1 cellular context compared by ENCODE assay signal in the genomic region with DNA sequence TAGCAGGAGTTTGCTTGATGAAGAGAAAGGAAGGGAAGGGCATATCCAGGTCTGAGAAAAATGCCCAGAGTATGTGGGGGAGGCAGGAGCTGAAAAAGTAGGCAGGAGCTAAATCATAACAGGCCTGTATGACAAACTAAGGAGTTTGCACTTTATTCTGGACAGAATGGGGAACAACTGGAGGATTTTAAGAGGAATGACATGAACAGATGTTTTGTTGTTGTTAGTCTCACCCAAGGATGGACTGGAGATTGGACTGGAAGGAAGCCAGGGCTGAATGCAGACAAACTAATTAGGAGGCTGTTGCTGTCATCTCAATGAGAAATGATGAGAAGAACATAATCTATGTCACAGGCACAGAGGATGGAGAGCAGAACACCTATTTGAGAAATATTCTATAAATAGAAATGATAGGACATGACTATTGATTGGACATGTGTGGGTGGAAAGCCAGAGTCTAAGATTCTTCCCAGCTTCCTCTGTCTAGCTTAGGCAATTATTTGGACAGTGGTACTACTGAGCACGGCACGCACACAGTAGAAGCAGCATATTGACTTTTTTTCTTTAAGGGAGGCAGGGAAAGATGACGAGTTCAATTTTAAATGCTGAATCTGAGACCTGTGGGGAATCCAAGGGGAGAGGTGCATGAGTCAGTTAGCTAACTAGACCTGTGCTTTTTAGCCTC.
TF ChIP-seq lines count a peak whose summit lies in the region.

No MANE protein-coding gene starts in this region.

TF ChIP-seq in GM23338, 12 proteins besides CTCF, POLR2A, EP300 and RAD21 (continued from another document):
- TF ChIP-seq, protein P1, sequence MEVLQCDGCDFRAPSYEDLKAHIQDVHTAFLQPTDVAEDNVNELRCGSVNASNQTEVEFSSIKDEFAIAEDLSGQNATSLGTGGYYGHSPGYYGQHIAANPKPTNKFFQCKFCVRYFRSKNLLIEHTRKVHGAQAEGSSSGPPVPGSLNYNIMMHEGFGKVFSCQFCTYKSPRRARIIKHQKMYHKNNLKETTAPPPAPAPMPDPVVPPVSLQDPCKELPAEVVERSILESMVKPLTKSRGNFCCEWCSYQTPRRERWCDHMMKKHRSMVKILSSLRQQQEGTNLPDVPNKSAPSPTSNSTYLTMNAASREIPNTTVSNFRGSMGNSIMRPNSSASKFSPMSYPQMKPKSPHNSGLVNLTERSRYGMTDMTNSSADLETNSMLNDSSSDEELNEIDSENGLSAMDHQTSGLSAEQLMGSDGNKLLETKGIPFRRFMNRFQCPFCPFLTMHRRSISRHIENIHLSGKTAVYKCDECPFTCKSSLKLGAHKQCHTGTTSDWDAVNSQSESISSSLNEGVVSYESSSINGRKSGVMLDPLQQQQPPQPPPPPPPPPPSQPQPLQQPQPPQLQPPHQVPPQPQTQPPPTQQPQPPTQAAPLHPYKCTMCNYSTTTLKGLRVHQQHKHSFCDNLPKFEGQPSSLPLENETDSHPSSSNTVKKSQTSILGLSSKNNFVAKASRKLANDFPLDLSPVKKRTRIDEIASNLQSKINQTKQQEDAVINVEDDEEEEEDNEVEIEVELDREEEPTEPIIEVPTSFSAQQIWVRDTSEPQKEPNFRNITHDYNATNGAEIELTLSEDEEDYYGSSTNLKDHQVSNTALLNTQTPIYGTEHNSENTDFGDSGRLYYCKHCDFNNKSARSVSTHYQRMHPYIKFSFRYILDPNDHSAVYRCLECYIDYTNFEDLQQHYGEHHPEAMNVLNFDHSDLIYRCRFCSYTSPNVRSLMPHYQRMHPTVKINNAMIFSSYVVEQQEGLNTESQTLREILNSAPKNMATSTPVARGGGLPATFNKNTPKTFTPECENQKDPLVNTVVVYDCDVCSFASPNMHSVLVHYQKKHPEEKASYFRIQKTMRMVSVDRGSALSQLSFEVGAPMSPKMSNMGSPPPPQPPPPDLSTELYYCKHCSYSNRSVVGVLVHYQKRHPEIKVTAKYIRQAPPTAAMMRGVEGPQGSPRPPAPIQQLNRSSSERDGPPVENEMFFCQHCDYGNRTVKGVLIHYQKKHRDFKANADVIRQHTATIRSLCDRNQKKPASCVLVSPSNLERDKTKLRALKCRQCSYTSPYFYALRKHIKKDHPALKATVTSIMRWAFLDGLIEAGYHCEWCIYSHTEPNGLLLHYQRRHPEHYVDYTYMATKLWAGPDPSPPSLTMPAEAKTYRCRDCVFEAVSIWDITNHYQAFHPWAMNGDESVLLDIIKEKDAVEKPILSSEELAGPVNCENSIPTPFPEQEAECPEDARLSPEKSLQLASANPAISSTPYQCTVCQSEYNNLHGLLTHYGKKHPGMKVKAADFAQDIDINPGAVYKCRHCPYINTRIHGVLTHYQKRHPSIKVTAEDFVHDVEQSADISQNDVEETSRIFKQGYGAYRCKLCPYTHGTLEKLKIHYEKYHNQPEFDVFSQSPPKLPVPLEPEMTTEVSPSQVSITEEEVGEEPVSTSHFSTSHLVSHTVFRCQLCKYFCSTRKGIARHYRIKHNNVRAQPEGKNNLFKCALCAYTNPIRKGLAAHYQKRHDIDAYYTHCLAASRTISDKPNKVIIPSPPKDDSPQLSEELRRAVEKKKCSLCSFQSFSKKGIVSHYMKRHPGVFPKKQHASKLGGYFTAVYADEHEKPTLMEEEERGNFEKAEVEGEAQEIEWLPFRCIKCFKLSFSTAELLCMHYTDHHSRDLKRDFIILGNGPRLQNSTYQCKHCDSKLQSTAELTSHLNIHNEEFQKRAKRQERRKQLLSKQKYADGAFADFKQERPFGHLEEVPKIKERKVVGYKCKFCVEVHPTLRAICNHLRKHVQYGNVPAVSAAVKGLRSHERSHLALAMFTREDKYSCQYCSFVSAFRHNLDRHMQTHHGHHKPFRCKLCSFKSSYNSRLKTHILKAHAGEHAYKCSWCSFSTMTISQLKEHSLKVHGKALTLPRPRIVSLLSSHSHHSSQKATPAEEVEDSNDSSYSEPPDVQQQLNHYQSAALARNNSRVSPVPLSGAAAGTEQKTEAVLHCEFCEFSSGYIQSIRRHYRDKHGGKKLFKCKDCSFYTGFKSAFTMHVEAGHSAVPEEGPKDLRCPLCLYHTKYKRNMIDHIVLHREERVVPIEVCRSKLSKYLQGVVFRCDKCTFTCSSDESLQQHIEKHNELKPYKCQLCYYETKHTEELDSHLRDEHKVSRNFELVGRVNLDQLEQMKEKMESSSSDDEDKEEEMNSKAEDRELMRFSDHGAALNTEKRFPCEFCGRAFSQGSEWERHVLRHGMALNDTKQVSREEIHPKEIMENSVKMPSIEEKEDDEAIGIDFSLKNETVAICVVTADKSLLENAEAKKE (CRISPR knock-in tag; IDR thresholded peaks at IDR 0.05): no peak
